Comparison of ENCODE assay signal across 9 cellular contexts in the genomic region with DNA sequence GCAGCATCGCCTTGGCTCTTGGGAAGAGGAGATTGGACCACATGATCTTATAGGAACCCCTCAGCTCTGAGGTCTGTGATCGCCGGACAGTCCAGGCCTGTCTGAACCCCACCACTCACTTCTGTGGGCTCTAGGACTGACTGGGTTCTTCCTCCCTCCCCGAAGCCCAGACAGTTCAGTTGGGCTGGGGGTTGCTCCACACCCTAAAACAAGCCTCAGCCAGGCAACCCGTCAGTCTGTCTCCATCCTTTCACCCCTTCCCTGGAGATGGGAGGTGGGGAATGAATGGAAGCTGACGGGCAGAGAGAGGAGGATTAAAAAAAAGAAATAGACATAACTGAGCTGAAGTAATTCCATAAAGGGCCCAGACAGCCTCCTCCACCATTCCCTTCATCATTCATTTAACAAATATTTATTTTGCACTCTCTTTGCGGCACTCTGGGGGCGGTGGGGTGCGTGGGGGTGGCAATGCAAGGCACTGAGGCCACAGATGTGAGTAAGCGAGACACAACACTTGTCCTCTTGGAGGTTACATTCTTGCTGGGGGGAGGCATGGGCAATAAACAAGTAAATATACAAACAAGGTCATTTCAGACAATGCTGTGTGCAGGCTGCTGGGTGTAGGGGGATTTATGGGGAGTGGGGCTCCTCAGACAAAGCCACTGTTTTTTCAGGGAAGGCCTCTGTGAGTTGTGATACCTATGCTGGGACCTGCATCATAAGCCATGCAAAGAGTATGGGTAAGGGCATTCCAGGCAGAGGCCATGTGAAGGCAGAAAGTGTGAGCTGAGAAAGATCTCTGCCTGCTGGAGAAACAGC. TPM values are rescaled to one million over a fixed set of nuclear protein-coding genes. Genes with fewer than 3 reads are reported as not detected.
A peak's percentile ranks its signal among the peaks of the same experiment; 100 is the strongest.
DNase-seq lines count a peak whose midpoint lies in the region; ATAC-seq, FAIRE-seq and TF ChIP-seq lines count a peak whose summit lies in the region.
"Had no signal": no experiment of that assay in that cellular context is flagged by ENCODE, and none has a peak within 500 bp of the region (broad histone marks: within the 10 kb centered on the region; RNA-seq: fewer than 3 reads in every experiment).

No MANE protein-coding gene starts in this region.

- no peak for TF ChIP-seq CTCF in CD4-positive, alpha-beta T cell (IDR thresholded peaks at IDR 0.05)
- no peak for TF ChIP-seq CTCF in bronchial epithelial cell (IDR thresholded peaks at IDR 0.05; ENCODE audit: insufficient read depth, low read length, severe bottlenecking)
- TF ChIP-seq CTCF in nephron progenitor cell (IDR thresholded peaks at IDR 0.05), result no peak

- H3K4me3 ChIP-seq in Jurkat, Clone E6-1 (ENCODE audit: low read length), result peak overlapping the region; percentile 39
- H3K4me3 ChIP-seq in bronchial epithelial cell (ENCODE audit: low read depth, low read length), result peak overlapping the region; percentile 34

- intact Hi-C loops in CD4-positive, alpha-beta T cell (cut with DNase I, micrococcal nuclease), result loop anchor here in 1 of 2 experiments (5.0 kb wide), 2 partner anchors 181 to 496 kb away; partner anchors contain the start of genes CTDSP1 and TTLL4

- no peaks in the 10 kb centered on the region for H3K36me3 Mint-ChIP-seq in CD4-positive, alpha-beta T cell (ENCODE audit: low read depth)
- no peaks in the 10 kb centered on the region for H3K36me3 Mint-ChIP-seq in nephron progenitor cell (ENCODE audit: low read depth)

- H3K4me3 Mint-ChIP-seq in CD4-positive, alpha-beta T cell, result peak overlapping the region; percentile 76
- H3K4me3 Mint-ChIP-seq in nephron progenitor cell, result peak overlapping the region; percentile 66

- peak; percentile 72 for FAIRE-seq in bronchial epithelial cell (lab: Jason Lieb, UNC)

- CTCF ChIA-PET in CD4-positive, alpha-beta T cell (lab: Charles Lee), result interaction anchor here (1.1 to 11.9 kb wide), 4 partner anchors 14 to 234 kb away, joined by 3 to 500 read pairs (median 5); partner anchors contain the start of genes BCS1L, WNT10A and ZNF142

- no peaks in the 10 kb centered on the region for H3K27me3 ChIP-seq in CD4-positive, alpha-beta T cell (ENCODE audit: control insufficient read depth, insufficient read depth, low read length)
- no peaks in the 10 kb centered on the region for H3K27me3 ChIP-seq in bronchial epithelial cell (ENCODE audit: control insufficient read depth, insufficient read depth, low read length)

- no peak for ATAC-seq in CD4-positive, alpha-beta T cell (ENCODE audit: poor library complexity)
- no peak for ATAC-seq in GM19324 (IDR thresholded peaks at IDR 0.05; ENCODE audit: low FRiP score, unreplicated experiment)

- H3K27ac Mint-ChIP-seq in CD4-positive, alpha-beta T cell, result peak overlapping the region; percentile 91
- H3K27ac Mint-ChIP-seq in nephron progenitor cell, result no peak overlapping the region

- H3K27me3 Mint-ChIP-seq in CD4-positive, alpha-beta T cell, result peaks cover 3% of the 10 kb centered on the region
- peaks cover 93% of the 10 kb centered on the region for H3K27me3 Mint-ChIP-seq in nephron progenitor cell (ENCODE audit: low read depth, poor library complexity)

- POLR2A ChIA-PET in CD4-positive, alpha-beta T cell (lab: Charles Lee), result interaction anchor here (0.7 to 10.3 kb wide), 4 partner anchors 13 to 386 kb away, joined by 3 to 455 read pairs (median 4); partner anchors contain the start of genes DNAJB2 and WNT10A

- H3K27ac ChIP-seq in CD4-positive, alpha-beta T cell (ENCODE audit: low read depth, low read length), result peak overlapping the region; percentile 83

- DNase-seq in CD4-positive, alpha-beta T cell, result no peak
- DNase-seq in Jurkat, Clone E6-1 (ENCODE audit: low read depth, low spot score), result no peak
- DNase-seq in bronchial epithelial cell (ENCODE audit: low read depth) (no peak), nephron progenitor cell (no peak), NCI-H345 (lab: John Stamatoyannopoulos, UW) (no peak), NCI-H2029 treated with DMSO at 0.1 percent for 48 hours (lab: John Stamatoyannopoulos, UW) (no peak), SKM-1 treated with dmso at 0.1 percent for 144 hours (lab: John Stamatoyannopoulos, UW; ENCODE audit: unreplicated experiment) (no peak)

- H3K36me3 ChIP-seq in bronchial epithelial cell (ENCODE audit: control insufficient read depth, insufficient read depth, low read length), result peaks cover 3% of the 10 kb centered on the region

- H3K4me1 Mint-ChIP-seq in CD4-positive, alpha-beta T cell (ENCODE audit: low read depth), result peaks cover 57% of the 10 kb centered on the region
- H3K4me1 Mint-ChIP-seq in nephron progenitor cell, result peaks cover 23% of the 10 kb centered on the region

- H3K9me3 ChIP-seq in CD4-positive, alpha-beta T cell (ENCODE audit: control insufficient read depth, low read length), result no peaks in the 10 kb centered on the region

- H3K9me3 Mint-ChIP-seq in CD4-positive, alpha-beta T cell, result no peaks in the 10 kb centered on the region
- peaks cover 8% of the 10 kb centered on the region for H3K9me3 Mint-ChIP-seq in nephron progenitor cell

RNA-seq across cellular contexts. Expression of gene WNT10A, which starts 12.9 kb away (rescaled TPM):
- total RNA-seq in CD4-positive, alpha-beta T cell, result 1 to 10 TPM; 4.8 to 6.6 TPM
- polyA plus RNA-seq in Jurkat, Clone E6-1 (2012; ENCODE audit: insufficient read depth, insufficient read length), result 0.92 TPM
- total RNA-seq in bronchial epithelial cell, result 2.3 and 2.4 TPM in 2 replicates
- total RNA-seq: dermis microvascular lymphatic vessel endothelial cell had no signal

RNA-seq across cellular contexts. Expression of gene WNT6, which starts 34.0 kb away (rescaled TPM):
- total RNA-seq in CD4-positive, alpha-beta T cell, result not detected
- not detected for polyA plus RNA-seq in Jurkat, Clone E6-1 (2012; ENCODE audit: insufficient read depth, insufficient read length)
- not detected in 2 replicates for total RNA-seq in bronchial epithelial cell
- total RNA-seq: dermis microvascular lymphatic vessel endothelial cell had no signal
